In genomic region chr15:52731732-52732470, GRCh38 we compare ENCODE assay signal across 31 cellular contexts. TPM values are rescaled to one million over a fixed set of nuclear protein-coding genes. Genes with fewer than 3 reads are reported as not detected.
DNase-seq lines count a peak whose midpoint lies in the region; ATAC-seq, FAIRE-seq and TF ChIP-seq lines count a peak whose summit lies in the region.
"Had no signal": no experiment of that assay in that cellular context is flagged by ENCODE, and none has a peak within 500 bp of the region (broad histone marks: within the 10 kb centered on the region; RNA-seq: fewer than 3 reads in every experiment).

No MANE protein-coding gene starts in this region.

- WGBS in H1 (ENCODE audit: extremely low coverage in 1 of 2, insufficient coverage in 1 of 2, insufficient read length in 1 of 2, insufficient replicate concordance in 2 of 2, low coverage in 1 of 2, low lambda C conversion rate in 2 of 2, missing lambda C conversion rate in 1 of 2), 2 experiments, result 84% methylated on average over 2 of the region's 2 CpGs; no CpG with 5 or more reads in 1 of the 2 experiments

- POLR2A ChIA-PET in OCI-LY7 (lab: Charles Lee), result interaction anchor here (0.5 to 3.5 kb wide), 13 partner anchors 18 to 481 kb away, joined by 3 to 43 read pairs (median 4); partner anchors contain the start of gene ATOSA
- POLR2A ChIA-PET in H1 (lab: Charles Lee; ENCODE audit: partially characterized antibody), result interaction anchor here (0.6 kb wide), 1 partner anchor 14 kb away, joined by 3 read pairs; no protein-coding TSS in a partner anchor

- H2AK5ac ChIP-seq in H1 (ENCODE audit: low read depth, low read length), result no peak overlapping the region

- no peak for TF ChIP-seq CTCF in OCI-LY7 (conservative IDR thresholded peaks at IDR 0.05; ENCODE audit: low read length)
- TF ChIP-seq CTCF in H1 (IDR thresholded peaks at IDR 0.05; ENCODE audit: control extremely low read depth in 1 of 3, insufficient read depth in 1 of 3, low read depth in 1 of 3, low read length in 3 of 3), result no peak
- no peak for TF ChIP-seq CTCF in lower lobe of right lung (IDR thresholded peaks at IDR 0.05)

- no peaks in the 10 kb centered on the region for H3K9me3 Mint-ChIP-seq in activated T-cell treated with anti-CD3 and anti-CD28 coated beads, Interleukin-2, amount 50 U/mL, for 24 hours
- H3K9me3 Mint-ChIP-seq: CD8-positive, alpha-beta memory T cell; endodermal cell had no signal

- H3K4me1 Mint-ChIP-seq in activated T-cell treated with anti-CD3 and anti-CD28 coated beads, Interleukin-2, amount 50 U/mL, for 24 hours (ENCODE audit: low read depth), result peaks cover 34% of the 10 kb centered on the region

- intact Hi-C loops in OCI-LY7 (cut with micrococcal nuclease; ENCODE audit: unreplicated experiment), result loop anchor here (5.0 kb wide), 2 partner anchors 150 to 265 kb away; no protein-coding TSS in a partner anchor
- intact Hi-C loops in lower lobe of right lung (cut with DNase I), result no loop called here

- no TSS peak for BruUV-seq in OCI-LY7 (replicated peaks; lab: Mats Ljungman, UMichigan)

- H3K27ac ChIP-seq in OCI-LY7 (ENCODE audit: low read depth, low read length, poor library complexity, severe bottlenecking) (no peak overlapping the region), H1 (ENCODE audit: low read depth, low read length) (no peak overlapping the region), skeletal muscle tissue (ENCODE audit: low read depth, low read length) (peak overlapping the region; percentile 40), lower lobe of right lung (no peak overlapping the region)
- H3K27ac ChIP-seq: ascending aorta, esophagus squamous epithelium, gastroesophageal sphincter, SJCRH30, uterus had no signal

- H3K4me2 ChIP-seq in OCI-LY7 (ENCODE audit: low read length) (no peak overlapping the region), H1 (ENCODE audit: insufficient read depth in 1 of 2, low read depth in 2 of 2, low read length in 2 of 2) (no peak overlapping the region)

- CTCF ChIA-PET in OCI-LY7 (lab: Charles Lee; ENCODE audit: unreplicated experiment) (interaction anchor here (3.1 kb wide), 1 partner anchor 475 kb away, joined by 10 read pairs; no protein-coding TSS in a partner anchor), H1 (lab: Charles Lee; ENCODE audit: partially characterized antibody) (interaction anchor here (0.6 to 1.5 kb wide), 6 partner anchors 13 to 524 kb away, joined by 3 to 4 read pairs (median 3); no protein-coding TSS in a partner anchor)

- no peaks in the 10 kb centered on the region; the same call in 1 of the 2 replicates for H3K36me3 ChIP-seq in OCI-LY7 (ENCODE audit: insufficient read depth, low read length)
- H3K36me3 ChIP-seq in H1 (ENCODE audit: control insufficient read depth in 2 of 4, insufficient read depth in 4 of 4, low read length in 3 of 4), result no peaks in the 10 kb centered on the region
- H3K36me3 ChIP-seq in skeletal muscle tissue (ENCODE audit: control insufficient read depth in 3 of 3, insufficient read depth in 3 of 3, low read length in 3 of 3), result no peaks in the 10 kb centered on the region
- no peaks in the 10 kb centered on the region for H3K36me3 ChIP-seq in lower lobe of right lung
- H3K36me3 ChIP-seq: ascending aorta, esophagus squamous epithelium, gastroesophageal sphincter, SJCRH30, uterus had no signal

- no peaks in the 10 kb centered on the region for H4K20me1 ChIP-seq in OCI-LY7 (ENCODE audit: insufficient read depth, low read length)
- no peaks in the 10 kb centered on the region for H4K20me1 ChIP-seq in H1 (replicated peaks in 1 of 2; ENCODE audit: control insufficient read depth in 1 of 2, insufficient read depth in 2 of 2, low read length in 2 of 2)

- H3K4ac ChIP-seq in H1 (replicated peaks; ENCODE audit: insufficient read length, low read depth, low read length), result no peak overlapping the region

- H3K23ac ChIP-seq in H1 (ENCODE audit: insufficient read length), result no peak overlapping the region

- no peaks in the 10 kb centered on the region for H3K79me1 ChIP-seq in H1 (ENCODE audit: low read depth, low read length)

- H3K4me1 ChIP-seq in OCI-LY7 (ENCODE audit: insufficient read depth, low read length, poor library complexity, severe bottlenecking), result peaks cover 65% of the 10 kb centered on the region
- H3K4me1 ChIP-seq in H1 (replicated peaks in 1 of 4; ENCODE audit: control insufficient read depth in 3 of 4, insufficient read depth in 4 of 4, low read length in 3 of 4), result peaks cover 0 to 6% (median 1%) of the 10 kb centered on the region in 4 experiments; a peak in 4 of 7 replicates
- peaks cover 24 to 30% (median 29%) of the 10 kb centered on the region in 3 donors for H3K4me1 ChIP-seq in skeletal muscle tissue (ENCODE audit: control insufficient read depth in 3 of 3, insufficient read depth in 3 of 3, low read length in 3 of 3)
- peaks cover 37% of the 10 kb centered on the region for H3K4me1 ChIP-seq in lower lobe of right lung
- H3K4me1 ChIP-seq: uterus had no signal

- no peak overlapping the region for H3K18ac ChIP-seq in H1 (ENCODE audit: extremely low read depth, low read length)

- H3K27me3 Mint-ChIP-seq in activated T-cell treated with anti-CD3 and anti-CD28 coated beads, Interleukin-2, amount 50 U/mL, for 24 hours, result no peaks in the 10 kb centered on the region
- H3K27me3 Mint-ChIP-seq: CD8-positive, alpha-beta memory T cell had no signal

- FAIRE-seq in H1 (lab: Jason Lieb, UNC), result no peak
- FAIRE-seq: TTC549 had no signal

- H3K27me3 ChIP-seq in H1 (replicated peaks in 1 of 4; ENCODE audit: control insufficient read depth in 3 of 4, extremely low read depth in 1 of 4, insufficient read depth in 3 of 4, low read length in 3 of 4) (no peaks in the 10 kb centered on the region), skeletal muscle tissue (ENCODE audit: control insufficient read depth in 3 of 3, insufficient read depth in 3 of 3, low read length in 3 of 3) (no peaks in the 10 kb centered on the region), lower lobe of right lung (ENCODE audit: low read depth) (no peaks in the 10 kb centered on the region)
- H3K27me3 ChIP-seq: ascending aorta, esophagus squamous epithelium, gastroesophageal sphincter, SJCRH30, uterus had no signal

- H2BK20ac ChIP-seq in H1 (ENCODE audit: low read length), result 0 out of 2 replicates have a peak overlapping the region, but pooled peaks have one; percentile 69

- H3K9ac ChIP-seq in H1 (replicated peaks in 1 of 4; ENCODE audit: extremely low read depth in 1 of 4, low read depth in 3 of 4, low read length in 3 of 4), result no peak overlapping the region
- no peak overlapping the region for H3K9ac ChIP-seq in skeletal muscle tissue (ENCODE audit: low read depth in 1 of 3, low read length in 3 of 3)

- no peak overlapping the region for H2BK5ac ChIP-seq in H1 (ENCODE audit: low read depth, low read length)

- TF ChIP-seq POLR2A in H1 (IDR thresholded peaks at IDR 0.05; ENCODE audit: control extremely low read depth in 1 of 2, low read depth in 2 of 2, low read length in 2 of 2), result no peak

- H3K4me3 ChIP-seq in OCI-LY7 (ENCODE audit: low read depth, low read length, poor library complexity, severe bottlenecking) (no peak overlapping the region), H1 (ENCODE audit: extremely low read depth in 1 of 4, insufficient read depth in 2 of 4, low read depth in 3 of 4, low read length in 4 of 4) (no peak overlapping the region), skeletal muscle tissue (ENCODE audit: low read length in 3 of 3) (no peak overlapping the region), lower lobe of right lung (no peak overlapping the region)
- H3K4me3 ChIP-seq: ascending aorta, esophagus squamous epithelium, gastroesophageal sphincter, SJCRH30, uterus had no signal

- no peak for DNase-seq in activated T-cell treated with anti-CD3 and anti-CD28 coated beads, Interleukin-2, amount 50 U/mL, for 24 hours
- DNase-seq in activated T-cell treated with anti-CD3 and anti-CD28 coated beads, Interleukin-2, amount 50 U/mL, for 1 hour, result no peak
- DNase-seq in OCI-LY7 (ENCODE audit: low spot score), result no peak
- no peak for DNase-seq in H1 (ENCODE audit: low read depth in 1 of 2, low spot score in 2 of 2)
- no peak for DNase-seq in lower lobe of right lung
- no peak for DNase-seq in anterior cingulate cortex (lab: John Stamatoyannopoulos, UW)
- DNase-seq: 8988T; activated CD8-positive, alpha-beta memory T cell treated with anti-CD3 and anti-CD28 coated beads for 24 hours; activated naive CD4-positive, alpha-beta T cell; caudate nucleus; CD8-positive, alpha-beta memory T cell; DMS 273 treated with DMSO at 0.1 percent for 48 hours; endodermal cell; esophagus squamous epithelium; GOT3; hippocampal formation; mesendoderm; NCI-H1092 treated with DMSO at 0.1 percent for 48 hours; NCI-H187 treated with DMSO at 0.1 percent for 48 hours; NCI-H69; SJCRH30; stimulated activated naive CD8-positive, alpha-beta T cell treated with anti-CD3 and anti-CD28 coated beads, Interleukin-15, Interleukin-2, amounts not matched to agents 100 U/mL and 50 U/mL, for 24 hours; uterus had no signal

- no peak overlapping the region for H2BK120ac ChIP-seq in H1 (replicated peaks; ENCODE audit: low read depth, low read length)

- H4K5ac ChIP-seq in H1 (ENCODE audit: insufficient read length, low read depth, low read length), result no peak overlapping the region

- ATAC-seq in lower lobe of right lung (no peak), HG03025 (IDR thresholded peaks at IDR 0.05; ENCODE audit: low FRiP score, unreplicated experiment) (no peak)
- ATAC-seq: gastroesophageal sphincter; stimulated activated naive CD8-positive, alpha-beta T cell treated with anti-CD3 and anti-CD28 coated beads, Interleukin-15, Interleukin-2, amounts not matched to agents 100 U/mL and 50 U/mL, for 24 hours had no signal

- no peaks in the 10 kb centered on the region for H3K79me2 ChIP-seq in OCI-LY7 (ENCODE audit: insufficient read depth, low read depth, low read length)
- no peaks in the 10 kb centered on the region for H3K79me2 ChIP-seq in H1 (ENCODE audit: control insufficient read depth in 1 of 2, insufficient read depth in 2 of 2, low read length in 2 of 2)

- no peak overlapping the region for H2BK12ac ChIP-seq in H1 (ENCODE audit: low read depth, low read length)

- H3K4me3 Mint-ChIP-seq in activated T-cell treated with anti-CD3 and anti-CD28 coated beads, Interleukin-2, amount 50 U/mL, for 24 hours, result no peak overlapping the region
- H3K4me3 Mint-ChIP-seq: CD8-positive, alpha-beta memory T cell; endodermal cell had no signal

- H3K9me3 ChIP-seq in OCI-LY7 (ENCODE audit: low read length) (no peaks in the 10 kb centered on the region), H1 (ENCODE audit: insufficient read depth in 2 of 2, low read depth in 1 of 2, low read length in 1 of 2) (no peaks in the 10 kb centered on the region), skeletal muscle tissue (ENCODE audit: control insufficient read depth in 3 of 3, low read length in 3 of 3) (no peaks in the 10 kb centered on the region), lower lobe of right lung (no peaks in the 10 kb centered on the region)
- H3K9me3 ChIP-seq: ascending aorta, esophagus squamous epithelium, gastroesophageal sphincter, SJCRH30, uterus had no signal

- TF ChIP-seq EP300 in H1 (IDR thresholded peaks at IDR 0.05; ENCODE audit: borderline replicate concordance in 1 of 2, low read depth in 2 of 2, low read length in 2 of 2), result no peak

- no peak for TF ChIP-seq RAD21 in H1 (IDR thresholded peaks at IDR 0.05 in 1 of 2, conservative IDR thresholded peaks at IDR 0.05 in 1 of 2; ENCODE audit: low read depth in 2 of 2, low read length in 2 of 2)

- H2BK15ac ChIP-seq in H1 (ENCODE audit: low read length), result no peak overlapping the region

- no peak overlapping the region for H4K91ac ChIP-seq in H1 (replicated peaks; ENCODE audit: insufficient read length, low read length)

- H3K36me3 Mint-ChIP-seq in activated T-cell treated with anti-CD3 and anti-CD28 coated beads, Interleukin-2, amount 50 U/mL, for 24 hours (ENCODE audit: low read depth), result no peaks in the 10 kb centered on the region
- H3K36me3 Mint-ChIP-seq: CD8-positive, alpha-beta memory T cell had no signal

- H3K56ac ChIP-seq in H1 (replicated peaks; ENCODE audit: insufficient read length, low read depth, low read length), result no peak overlapping the region

- H2AFZ ChIP-seq in OCI-LY7 (ENCODE audit: low read length), result peak overlapping the region; percentile 70
- H2AFZ ChIP-seq in H1 (ENCODE audit: low read length), result no peak overlapping the region

- H3K27ac Mint-ChIP-seq in activated T-cell treated with anti-CD3 and anti-CD28 coated beads, Interleukin-2, amount 50 U/mL, for 24 hours, result peak overlapping the region; percentile 7
- H3K27ac Mint-ChIP-seq: endodermal cell had no signal

- no peak overlapping the region for H4K8ac ChIP-seq in H1 (ENCODE audit: extremely low read depth, insufficient read depth, low read length)

- H3K23me2 ChIP-seq in H1 (ENCODE audit: low read depth, low read length), result no peaks in the 10 kb centered on the region

- H3K14ac ChIP-seq in H1 (ENCODE audit: insufficient read length), result no peak overlapping the region

- no peaks in the 10 kb centered on the region for H3K9me2 ChIP-seq in OCI-LY7 (ENCODE audit: insufficient read depth, low read length)

RNA-seq across cellular contexts. Expression of gene ATOSA, which starts 52.7 kb away (rescaled TPM):
- 28.5 and 34.1 TPM in 2 replicates for total RNA-seq in OCI-LY7 (2014; rRNA removed; shearing (Covaris generic))
- total RNA-seq in OCI-LY7 (2022) (96.8 and 103 TPM in 2 replicates), skeletal muscle tissue (24.5 TPM), lower lobe of right lung (46.7 TPM)
- 7.9 and 8.6 TPM in 2 replicates for total RNA-seq in H1 (2021; fragmentation: NEBNext Ultra II Directional; extraction: Animal tissue kit (Norgen Biotek cat#: 25700))
- polyA plus RNA-seq in H1 (2011; rRNA removed), result 3.6 and 4.6 TPM in 2 replicates
- 6.4 TPM for polyA plus RNA-seq in H1 (2011; cell fraction: cytosol; rRNA removed)
- polyA plus RNA-seq in H1 (2011; cell fraction: nucleus; rRNA removed), result 4.5 TPM
- 3.5 to 6.9 TPM (median 5.7 TPM) in 4 replicates for polyA plus RNA-seq in H1 (2012, experiment 1 of 2)
- 0.50 TPM for polyA plus RNA-seq in H1 (2012, experiment 2 of 2)
- 5.8 TPM for polyA plus RNA-seq in H1 (2013, experiment 1 of 2)
- polyA plus RNA-seq in H1 (2013, experiment 2 of 2), result 5.2 TPM
- polyA minus RNA-seq in H1 (2011; rRNA and poly(A)+ RNA removed), result 10.1 and 13.5 TPM in 2 replicates
- polyA minus RNA-seq in H1 (2011; cell fraction: cytosol; rRNA and poly(A)+ RNA removed), result 11.7 TPM
- polyA minus RNA-seq in H1 (2011; cell fraction: nucleus; rRNA and poly(A)+ RNA removed), result 16.0 TPM

RNA-seq across cellular contexts. Expression of gene ONECUT1, which starts 58.2 kb away (rescaled TPM):
- total RNA-seq in OCI-LY7 (2014; rRNA removed; shearing (Covaris generic)), result 0.25 and 0.28 TPM in 2 replicates
- 0.15 and 0.52 TPM in 2 replicates for total RNA-seq in OCI-LY7 (2022)
- total RNA-seq in H1 (2021; fragmentation: NEBNext Ultra II Directional; extraction: Animal tissue kit (Norgen Biotek cat#: 25700)), result 6.1 and 6.4 TPM in 2 replicates
- polyA plus RNA-seq in H1 (2011; rRNA removed), result 0.47 and 0.65 TPM in 2 replicates
- 1.1 TPM for polyA plus RNA-seq in H1 (2011; cell fraction: cytosol; rRNA removed)
- polyA plus RNA-seq in H1 (2011; cell fraction: nucleus; rRNA removed), result 2.0 TPM
- 1.4 to 3.0 TPM (median 1.8 TPM) in 4 replicates for polyA plus RNA-seq in H1 (2012, experiment 1 of 2)
- polyA plus RNA-seq in H1 (2012, experiment 2 of 2), result 0.12 TPM
- polyA plus RNA-seq in H1 (2013, experiment 1 of 2), result 11.2 TPM
- 10.6 TPM for polyA plus RNA-seq in H1 (2013, experiment 2 of 2)
- polyA minus RNA-seq in H1 (2011; rRNA and poly(A)+ RNA removed), result 4.4 and 5.0 TPM in 2 replicates
- 7.1 TPM for polyA minus RNA-seq in H1 (2011; cell fraction: cytosol; rRNA and poly(A)+ RNA removed)
- 7.6 TPM for polyA minus RNA-seq in H1 (2011; cell fraction: nucleus; rRNA and poly(A)+ RNA removed)
- total RNA-seq in skeletal muscle tissue, result not detected
- total RNA-seq in lower lobe of right lung, result not detected
- total RNA-seq: CD8-positive, alpha-beta memory T cell; esophagus squamous epithelium; pulmonary artery endothelial cell; RPMI7951; T-helper 1 cell treated with Interleukin-12 subunit alpha and Interleukin-12 subunit beta and Interleukin-4 antibody, amounts not matched to agents 30 ng/mL and 1 ng/mL, for 36 hours; uterus had no signal
- polyA plus RNA-seq: CD8-positive, alpha-beta memory T cell had no signal
